ENCODE assay signal across 8 cellular contexts in genomic region chr15:44296625-44297524, GRCh38. TPM values are rescaled to one million over a fixed set of nuclear protein-coding genes. Genes with fewer than 3 reads are reported as not detected.
DNase-seq lines count a peak whose midpoint lies in the region; ATAC-seq and TF ChIP-seq lines count a peak whose summit lies in the region.

No MANE protein-coding gene starts in this region.

- no peak overlapping the region for H3K27ac ChIP-seq in Panc1 (ENCODE audit: low read length)
- H3K27ac ChIP-seq in neural progenitor cell: no peak overlapping the region

- H3K27me3 Mint-ChIP-seq in endothelial cell (ENCODE audit: unreplicated experiment) (no peaks in the 10 kb centered on the region), nephron progenitor cell (ENCODE audit: low read depth, poor library complexity) (no peaks in the 10 kb centered on the region), neural progenitor cell (ENCODE audit: insufficient read depth, low read depth) (no peaks in the 10 kb centered on the region)

- in situ Hi-C loops in Panc1 (cut with HindIII; ENCODE audit: low pct_unique_long_range_greater_than_20kb, low sequenced_read_pairs): no loop called here

- intact Hi-C loops in Panc1 (cut with micrococcal nuclease; ENCODE audit: unreplicated experiment): no loop called here

- H3K4me1 ChIP-seq in Panc1 (ENCODE audit: control insufficient read depth, insufficient read depth, low read length) (peaks cover 7% of the 10 kb centered on the region; the same call in 1 of the 2 replicates), neural progenitor cell (no peaks in the 10 kb centered on the region)

- DNase-seq in AG08395 (ENCODE audit: low spot score): peak; percentile 32
- no peak for DNase-seq in Panc1 (ENCODE audit: low read depth, low spot score)
- no peak for DNase-seq in endothelial cell (ENCODE audit: low spot score)
- DNase-seq in nephron progenitor cell: no peak
- DNase-seq in NK-92 (lab: John Stamatoyannopoulos, UW; ENCODE audit: unreplicated experiment): no peak
- no peak for DNase-seq in neural progenitor cell (ENCODE audit: low spot score)
- DNase-seq in dedifferentiated amniotic fluid mesenchymal stem cell (ENCODE audit: extremely low spot score): no peak

- H3K36me3 Mint-ChIP-seq in endothelial cell (ENCODE audit: low read depth, unreplicated experiment): no peaks in the 10 kb centered on the region
- peaks cover 43% of the 10 kb centered on the region for H3K36me3 Mint-ChIP-seq in nephron progenitor cell (ENCODE audit: low read depth)
- H3K36me3 Mint-ChIP-seq in neural progenitor cell: peaks cover 18% of the 10 kb centered on the region

- H3K4me3 Mint-ChIP-seq in endothelial cell (ENCODE audit: unreplicated experiment): no peak overlapping the region
- H3K4me3 Mint-ChIP-seq in nephron progenitor cell: no peak overlapping the region
- H3K4me3 Mint-ChIP-seq in neural progenitor cell: no peak overlapping the region

- peaks cover 8% of the 10 kb centered on the region for H4K20me1 ChIP-seq in neural progenitor cell (ENCODE audit: low read depth)

- TF ChIP-seq CTCF in Panc1 (IDR thresholded peaks at IDR 0.05) (no peak), endothelial cell (IDR thresholded peaks at IDR 0.05; ENCODE audit: unreplicated experiment) (no peak), nephron progenitor cell (IDR thresholded peaks at IDR 0.05) (no peak), neural progenitor cell (IDR thresholded peaks at IDR 0.05) (no peak)

- no peak overlapping the region for H3K4me3 ChIP-seq in Panc1 (ENCODE audit: low read depth in 2 of 2, low read length in 2 of 2)
- H3K4me3 ChIP-seq in neural progenitor cell: no peak overlapping the region

- ATAC-seq in GM21786 (IDR thresholded peaks at IDR 0.05; ENCODE audit: unreplicated experiment) (peak; percentile 49), Panc1 (peak; percentile 63; the same call in 1 of the 2 replicates)

- H3K36me3 ChIP-seq in Panc1 (ENCODE audit: control insufficient read depth, insufficient read depth, low read length): no peaks in the 10 kb centered on the region
- H3K36me3 ChIP-seq in neural progenitor cell: no peaks in the 10 kb centered on the region

- H3K9ac ChIP-seq in neural progenitor cell: no peak overlapping the region

- no peaks in the 10 kb centered on the region for H3F3A ChIP-seq in neural progenitor cell (ENCODE audit: low read depth)

- H3K9me3 ChIP-seq in Panc1 (ENCODE audit: control insufficient read depth, insufficient read depth, low read depth, low read length) (no peaks in the 10 kb centered on the region), neural progenitor cell (ENCODE audit: low read depth) (no peaks in the 10 kb centered on the region)

- no TSS peak for BruUV-seq in Panc1 (replicated peaks; lab: Mats Ljungman, UMichigan)

- H3K4me1 Mint-ChIP-seq in endothelial cell (ENCODE audit: unreplicated experiment) (peaks cover 24% of the 10 kb centered on the region), nephron progenitor cell (peaks cover 29% of the 10 kb centered on the region), neural progenitor cell (peaks cover 7% of the 10 kb centered on the region)

- no peak overlapping the region for H3K4me2 ChIP-seq in neural progenitor cell

- H3K9me3 Mint-ChIP-seq in endothelial cell (ENCODE audit: unreplicated experiment) (no peaks in the 10 kb centered on the region), nephron progenitor cell (no peaks in the 10 kb centered on the region), neural progenitor cell (no peaks in the 10 kb centered on the region)

- CTCF ChIA-PET in Panc1 (lab: Charles Lee): no interaction called here

- peaks cover 17% of the 10 kb centered on the region for H3K79me2 ChIP-seq in neural progenitor cell (ENCODE audit: low read depth)

- H2AFZ ChIP-seq in neural progenitor cell (replicated peaks): no peak overlapping the region

- H3K27ac Mint-ChIP-seq in endothelial cell (ENCODE audit: unreplicated experiment) (peak overlapping the region; percentile 91), nephron progenitor cell (peak overlapping the region; percentile 90), neural progenitor cell (no peak overlapping the region)

- POLR2A ChIA-PET in Panc1 (lab: Charles Lee): interaction anchor here (0.6 kb wide), 1 partner anchor 34 kb away, joined by 3 read pairs; no protein-coding TSS in a partner anchor

- no peaks in the 10 kb centered on the region for H3K27me3 ChIP-seq in Panc1 (ENCODE audit: control insufficient read depth, insufficient read depth, low read length)
- H3K27me3 ChIP-seq in neural progenitor cell: no peaks in the 10 kb centered on the region

RNA-seq across cellular contexts. Expression of gene GOLM2, which starts 8.4 kb away (rescaled TPM):
- total RNA-seq in Panc1 (2021; ENCODE audit: unreplicated experiment) (79.9 TPM), endothelial cell (ENCODE audit: unreplicated experiment) (35.8 TPM), neural progenitor cell (ENCODE audit: low replicate concordance) (32.3 and 45.6 TPM in 2 replicates)
- polyA plus RNA-seq in Panc1 (2012; ENCODE audit: insufficient read length): 58.8 TPM
